ENCODE assay signal across 28 cellular contexts in the genomic region with DNA sequence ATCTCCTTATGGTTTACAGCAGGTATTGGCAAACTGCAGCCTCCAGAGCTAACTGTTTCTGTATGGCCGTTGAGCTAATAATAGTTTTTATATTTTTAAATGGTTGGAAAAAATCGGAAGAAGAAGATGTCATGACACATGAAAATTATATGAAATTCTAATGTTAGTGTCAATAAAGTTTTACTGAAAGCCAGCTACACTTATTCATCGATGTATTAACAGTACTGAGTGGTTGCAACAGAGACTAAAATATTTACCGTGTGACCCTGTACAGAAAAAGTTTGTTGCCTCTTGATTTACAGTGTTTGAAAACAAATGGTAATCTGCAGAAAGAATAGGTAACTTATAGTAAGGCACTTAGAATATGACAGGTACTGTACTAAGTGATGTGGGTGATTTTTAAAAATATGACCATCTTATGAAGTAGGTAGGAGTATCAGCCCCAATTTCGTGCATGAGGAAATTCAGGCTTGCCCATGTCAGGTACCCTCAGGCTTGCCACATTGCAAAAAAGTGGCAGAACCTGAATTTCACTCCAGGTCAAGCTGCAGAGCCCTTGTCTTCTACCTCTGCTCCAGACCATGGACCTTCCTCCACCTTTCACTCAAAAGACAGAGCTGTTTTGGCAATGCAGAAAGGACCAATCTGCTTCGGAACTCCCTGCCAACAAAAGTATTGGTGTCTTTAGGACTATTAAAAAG.
"Had no signal": no experiment of that assay in that cellular context is flagged by ENCODE, and none has a peak within 500 bp of the region (broad histone marks: within the 10 kb centered on the region; RNA-seq: fewer than 3 reads in every experiment).

No MANE protein-coding gene starts in this region.

- H3K9me3 Mint-ChIP-seq: activated CD4-positive, alpha-beta T cell treated with anti-CD3 and anti-CD28 coated beads, Interleukin-2, amount 10 ng/mL, durations not matched to agents 7 days and 5 days; activated T-helper 17 cell treated with anti-CD3 and anti-CD28 coated beads, Interleukin-2, amount 50 U/mL, for 72 hours had no signal

- H3K9me3 ChIP-seq: esophagus squamous epithelium, gastroesophageal sphincter had no signal

- H3K4me1 Mint-ChIP-seq: T-helper 17 cell had no signal

- ATAC-seq: activated T-helper 17 cell treated with anti-CD3 and anti-CD28 coated beads, Interleukin-2, amount 50 U/mL, for 72 hours; gastroesophageal sphincter; T-helper 17 cell had no signal

- H3K36me3 ChIP-seq: brain microvascular endothelial cell, esophagus squamous epithelium, gastroesophageal sphincter, heart right ventricle had no signal

- DNase-seq: activated CD4-positive, alpha-beta memory T cell treated with anti-CD3 and anti-CD28 coated beads, Interleukin-2, amount 10 ng/mL, durations not matched to agents 7 days and 5 days; activated CD4-positive, alpha-beta T cell treated with anti-CD3 and anti-CD28 coated beads for 1 hour; activated CD4-positive, alpha-beta T cell treated with anti-CD3 and anti-CD28 coated beads for 4 hours; activated CD4-positive, alpha-beta T cell treated with anti-CD3 and anti-CD28 coated beads, Interleukin-2, amount 10 ng/mL, durations not matched to agents 7 days and 5 days; activated CD4-positive, alpha-beta T cell treated with anti-CD3 and anti-CD28 coated beads, Interleukin-2, amount 50 U/mL, for 4 hours; activated CD8-positive, alpha-beta memory T cell treated with anti-CD3 and anti-CD28 coated beads, Interleukin-2, amount 50 U/mL, for 48 hours; activated effector memory CD4-positive, alpha-beta T cell treated with Interleukin-2 at 50 U/mL for 16 hours; activated gamma-delta T cell treated with Interleukin-2 at 50 U/mL for 16 hours; activated naive CD4-positive, alpha-beta T cell treated with anti-CD3 and anti-CD28 coated beads, Interleukin-2, amount 50 U/mL, for 16 hours; activated naive CD4-positive, alpha-beta T cell treated with Interleukin-2 at 50 U/mL for 16 hours; activated T-cell treated with anti-CD3 and anti-CD28 coated beads for 4 hours; activated T-cell treated with anti-CD3 and anti-CD28 coated beads, Interleukin-2, amount 50 U/mL, for 24 hours; amniotic stem cell; anterior cingulate cortex; brain microvascular endothelial cell; caudate nucleus; cortex of kidney; effector CD8-positive, alpha-beta T cell; esophagus squamous epithelium; heart right ventricle; T-helper 1 cell; T-helper 17 cell; T1000 had no signal

- H3K4me3 Mint-ChIP-seq: activated CD4-positive, alpha-beta memory T cell treated with anti-CD3 and anti-CD28 coated beads, Interleukin-2, amount 10 ng/mL, durations not matched to agents 7 days and 5 days; activated CD4-positive, alpha-beta T cell treated with anti-CD3 and anti-CD28 coated beads, Interleukin-2, amount 10 ng/mL, durations not matched to agents 7 days and 5 days; activated naive CD8-positive, alpha-beta T cell; activated T-cell treated with anti-CD3 and anti-CD28 coated beads, Interleukin-2, amount 50 U/mL, for 24 hours; activated T-helper 17 cell treated with anti-CD3 and anti-CD28 coated beads, Interleukin-2, amount 50 U/mL, for 72 hours; T-helper 17 cell; T-helper 2 cell treated with Interferon-gamma antibody and Interleukin-4, amounts not matched to agents 5 μg/mL and 100 μg/mL, for 36 hours had no signal

- H3K27me3 ChIP-seq: brain microvascular endothelial cell, esophagus squamous epithelium, gastroesophageal sphincter, heart right ventricle had no signal

- H3K27ac ChIP-seq: brain microvascular endothelial cell, epithelial cell of prostate, esophagus squamous epithelium, gastroesophageal sphincter had no signal

- H3K4me1 ChIP-seq: gastroesophageal sphincter had no signal

- H3K36me3 Mint-ChIP-seq: activated naive CD8-positive, alpha-beta T cell had no signal

- H3K27ac Mint-ChIP-seq: activated CD4-positive, alpha-beta memory T cell treated with anti-CD3 and anti-CD28 coated beads, Interleukin-2, amount 10 ng/mL, durations not matched to agents 7 days and 5 days; activated CD4-positive, alpha-beta T cell treated with anti-CD3 and anti-CD28 coated beads, Interleukin-2, amount 10 ng/mL, durations not matched to agents 7 days and 5 days; activated T-cell treated with anti-CD3 and anti-CD28 coated beads, Interleukin-2, amount 50 U/mL, for 24 hours; activated T-helper 17 cell treated with anti-CD3 and anti-CD28 coated beads, Interleukin-2, amount 50 U/mL, for 72 hours; T-helper 17 cell; T-helper 2 cell treated with Interferon-gamma antibody and Interleukin-4, amounts not matched to agents 5 μg/mL and 100 μg/mL, for 36 hours had no signal

- H3K27me3 Mint-ChIP-seq: activated CD4-positive, alpha-beta memory T cell treated with anti-CD3 and anti-CD28 coated beads, Interleukin-2, amount 10 ng/mL, durations not matched to agents 7 days and 5 days; activated CD4-positive, alpha-beta T cell treated with anti-CD3 and anti-CD28 coated beads, Interleukin-2, amount 10 ng/mL, durations not matched to agents 7 days and 5 days; activated naive CD8-positive, alpha-beta T cell; activated T-cell treated with anti-CD3 and anti-CD28 coated beads, Interleukin-2, amount 50 U/mL, for 24 hours; activated T-helper 17 cell treated with anti-CD3 and anti-CD28 coated beads, Interleukin-2, amount 50 U/mL, for 72 hours; T-helper 17 cell had no signal

- H3K4me3 ChIP-seq: esophagus squamous epithelium, gastroesophageal sphincter, heart right ventricle had no signal
